ENCODE assay signal across 15 cellular contexts in genomic region chrX:117989512-117989911, GRCh38.
DNase-seq lines count a peak whose midpoint lies in the region; ATAC-seq and TF ChIP-seq lines count a peak whose summit lies in the region.
"Had no signal": no experiment of that assay in that cellular context is flagged by ENCODE, and none has a peak within 500 bp of the region (broad histone marks: within the 10 kb centered on the region; RNA-seq: fewer than 3 reads in every experiment).

No MANE protein-coding gene starts in this region.

- no peak for TF ChIP-seq CTCF in RWPE2 (IDR thresholded peaks at IDR 0.05; ENCODE audit: poor library complexity, severe bottlenecking)
- TF ChIP-seq CTCF in nephron (IDR thresholded peaks at IDR 0.05; ENCODE audit: unreplicated experiment in 3 of 3), result no peak

- no peaks in the 10 kb centered on the region for H3K36me3 Mint-ChIP-seq in nephron (ENCODE audit: low read depth)
- H3K36me3 Mint-ChIP-seq: IgD-negative memory B cell had no signal

- H3K9me3 ChIP-seq in RWPE2 (ENCODE audit: severe bottlenecking), result no peaks in the 10 kb centered on the region
- H3K9me3 ChIP-seq: BLaER1 treated with 17β-estradiol and CSF1 and Interleukin-3, amounts not matched to agents 10 nM and 100 nM had no signal

- peaks cover 52% of the 10 kb centered on the region for H3K4me1 Mint-ChIP-seq in nephron
- H3K4me1 Mint-ChIP-seq: IgD-negative memory B cell had no signal

- H3K4me3 Mint-ChIP-seq in nephron, result no peak overlapping the region
- H3K4me3 Mint-ChIP-seq: IgD-negative memory B cell had no signal

- no peak for ATAC-seq in RWPE2 (ENCODE audit: low read depth)
- ATAC-seq: GM12878, HCT116 had no signal

- peaks cover 20% of the 10 kb centered on the region for H3K4me1 ChIP-seq in RWPE2 (ENCODE audit: insufficient read depth, poor library complexity, severe bottlenecking)
- H3K4me1 ChIP-seq: BLaER1 treated with 17β-estradiol and CSF1 and Interleukin-3, amounts not matched to agents 10 nM and 100 nM had no signal

- H3K27ac Mint-ChIP-seq in nephron, result peak overlapping the region in 2 of 3 experiments; percentile 3 to 10
- H3K27ac Mint-ChIP-seq: IgD-negative memory B cell had no signal

- H3K27me3 ChIP-seq in RWPE2 (ENCODE audit: insufficient read depth, poor library complexity, severe bottlenecking), result no peaks in the 10 kb centered on the region
- H3K27me3 ChIP-seq: BLaER1 treated with 17β-estradiol and CSF1 and Interleukin-3, amounts not matched to agents 10 nM and 100 nM had no signal

- peak; percentile 62; the same call in 1 of the 2 replicates for TF ChIP-seq EP300 in Ishikawa (IDR thresholded peaks at IDR 0.05; ENCODE audit: borderline replicate concordance)

- peak overlapping the region; percentile 78 for H3K27ac ChIP-seq in RWPE2 (ENCODE audit: poor library complexity, severe bottlenecking)
- H3K27ac ChIP-seq: BLaER1 treated with 17β-estradiol and CSF1 and Interleukin-3, amounts not matched to agents 10 nM and 100 nM had no signal

- DNase-seq in RWPE2 (ENCODE audit: low spot score) (no peak), fibroblast of gingiva (ENCODE audit: low read depth) (peak; percentile 56), SK-N-DZ (ENCODE audit: low spot score) (no peak), NCI-H2081 treated with DMSO at 0.1 percent for 48 hours (lab: John Stamatoyannopoulos, UW) (no peak), hepatic stellate cell (ENCODE audit: low spot score) (no peak)
- DNase-seq: MV-4-11, NCI-H1436 treated with DMSO at 0.1 percent for 48 hours, NCI-H2227 treated with DMSO at 0.1 percent for 48 hours, SIG-M5 had no signal

- peaks cover 3% of the 10 kb centered on the region for H3K9me3 Mint-ChIP-seq in nephron

- H3K27me3 Mint-ChIP-seq in nephron (ENCODE audit: low read depth), result no peaks in the 10 kb centered on the region
- H3K27me3 Mint-ChIP-seq: IgD-negative memory B cell had no signal

- no peak overlapping the region for H3K4me3 ChIP-seq in RWPE2 (ENCODE audit: severe bottlenecking)
- H3K4me3 ChIP-seq: BLaER1 treated with 17β-estradiol and CSF1 and Interleukin-3, amounts not matched to agents 10 nM and 100 nM; GM12878 had no signal

- no peak for TF ChIP-seq RAD21 in Ishikawa (IDR thresholded peaks at IDR 0.05; ENCODE audit: low read depth)

- no peaks in the 10 kb centered on the region for H3K36me3 ChIP-seq in RWPE2 (ENCODE audit: low read depth)
- H3K36me3 ChIP-seq: BLaER1 treated with 17β-estradiol and CSF1 and Interleukin-3, amounts not matched to agents 10 nM and 100 nM had no signal

TF ChIP-seq in Ishikawa, 13 proteins besides CTCF, POLR2A, EP300 and RAD21:
- TF ChIP-seq ZBTB7A (IDR thresholded peaks at IDR 0.05; ENCODE audit: low read depth), result no peak
- no peak for TF ChIP-seq TAF1 (IDR thresholded peaks at IDR 0.05; ENCODE audit: low read depth)
- TF ChIP-seq NFIC (IDR thresholded peaks at IDR 0.05), result peak; percentile 75
- TF ChIP-seq TEAD4 (IDR thresholded peaks at IDR 0.05), result peak; percentile 52
- no peak for TF ChIP-seq TCF12 (IDR thresholded peaks at IDR 0.05; ENCODE audit: low read depth)
TF ChIP-seq in Ishikawa: peak in this region for 2.
